1 cellular context compared by ENCODE assay signal in the genomic region with DNA sequence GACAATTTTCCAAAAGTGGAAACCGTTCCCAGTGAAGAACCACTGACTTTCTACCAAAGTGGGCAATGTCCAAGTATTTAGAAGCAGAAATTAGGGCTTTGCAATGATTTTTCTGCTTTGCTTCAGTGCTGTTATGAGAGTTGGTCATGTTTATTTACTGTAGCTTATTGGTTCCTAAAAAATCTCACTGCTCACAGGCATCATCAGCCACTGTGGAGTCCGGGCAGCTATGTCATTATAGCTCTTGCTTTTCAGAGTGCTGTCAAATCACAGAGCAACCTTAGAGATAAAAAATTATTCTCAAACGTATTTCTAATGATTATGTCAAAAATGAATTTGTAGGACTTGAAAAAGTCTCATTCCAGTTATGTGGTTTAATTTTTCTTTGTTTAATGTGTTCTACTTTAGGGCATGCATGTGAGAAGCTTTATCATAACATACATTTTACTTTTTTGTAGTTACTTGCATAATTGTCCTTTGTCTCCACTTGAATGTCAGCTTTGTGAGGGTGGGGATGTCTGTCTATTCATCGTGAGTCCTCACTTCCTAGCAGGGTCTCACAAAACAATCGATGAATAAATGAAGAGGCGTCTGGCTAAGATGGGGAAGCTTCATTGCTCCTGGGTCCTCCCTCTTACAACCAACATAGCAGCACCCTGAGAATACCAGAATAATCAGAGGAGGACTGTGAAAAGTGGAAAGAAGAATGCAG.
TF ChIP-seq lines count a peak whose summit lies in the region.

No MANE protein-coding gene starts in this region.

TF ChIP-seq in HCT116, 20 proteins besides CTCF, POLR2A, EP300 and RAD21 (continued from another document):
- TF ChIP-seq, protein P1, sequence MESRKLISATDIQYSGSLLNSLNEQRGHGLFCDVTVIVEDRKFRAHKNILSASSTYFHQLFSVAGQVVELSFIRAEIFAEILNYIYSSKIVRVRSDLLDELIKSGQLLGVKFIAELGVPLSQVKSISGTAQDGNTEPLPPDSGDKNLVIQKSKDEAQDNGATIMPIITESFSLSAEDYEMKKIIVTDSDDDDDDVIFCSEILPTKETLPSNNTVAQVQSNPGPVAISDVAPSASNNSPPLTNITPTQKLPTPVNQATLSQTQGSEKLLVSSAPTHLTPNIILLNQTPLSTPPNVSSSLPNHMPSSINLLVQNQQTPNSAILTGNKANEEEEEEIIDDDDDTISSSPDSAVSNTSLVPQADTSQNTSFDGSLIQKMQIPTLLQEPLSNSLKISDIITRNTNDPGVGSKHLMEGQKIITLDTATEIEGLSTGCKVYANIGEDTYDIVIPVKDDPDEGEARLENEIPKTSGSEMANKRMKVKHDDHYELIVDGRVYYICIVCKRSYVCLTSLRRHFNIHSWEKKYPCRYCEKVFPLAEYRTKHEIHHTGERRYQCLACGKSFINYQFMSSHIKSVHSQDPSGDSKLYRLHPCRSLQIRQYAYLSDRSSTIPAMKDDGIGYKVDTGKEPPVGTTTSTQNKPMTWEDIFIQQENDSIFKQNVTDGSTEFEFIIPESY (IDR thresholded peaks at IDR 0.05; ENCODE audit: extremely low read depth, insufficient replicate concordance, low read length): no peak
- no peak for TF ChIP-seq ZNF274 (IDR thresholded peaks at IDR 0.05; ENCODE audit: low read depth, low read length)
- TF ChIP-seq, protein P2, sequence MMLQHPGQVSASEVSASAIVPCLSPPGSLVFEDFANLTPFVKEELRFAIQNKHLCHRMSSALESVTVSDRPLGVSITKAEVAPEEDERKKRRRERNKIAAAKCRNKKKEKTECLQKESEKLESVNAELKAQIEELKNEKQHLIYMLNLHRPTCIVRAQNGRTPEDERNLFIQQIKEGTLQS (IDR thresholded peaks at IDR 0.05): no peak
- TF ChIP-seq, protein P3, sequence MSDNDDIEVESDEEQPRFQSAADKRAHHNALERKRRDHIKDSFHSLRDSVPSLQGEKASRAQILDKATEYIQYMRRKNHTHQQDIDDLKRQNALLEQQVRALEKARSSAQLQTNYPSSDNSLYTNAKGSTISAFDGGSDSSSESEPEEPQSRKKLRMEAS (IDR thresholded peaks at IDR 0.05): no peak
- TF ChIP-seq JUND (IDR thresholded peaks at IDR 0.05): no peak
- TF ChIP-seq YY1 (IDR thresholded peaks at IDR 0.05; ENCODE audit: extremely low read depth, insufficient replicate concordance, low read depth, low read length): no peak
